Comparison of ENCODE assay signal across 1 cellular context in genomic region chr10:47750360-47750759, GRCh38. TPM values are rescaled to one million over a fixed set of nuclear protein-coding genes. Genes with fewer than 3 reads are reported as not detected.
"Had no signal": no experiment of that assay in that cellular context is flagged by ENCODE, and none has a peak within 500 bp of the region (broad histone marks: within the 10 kb centered on the region; RNA-seq: fewer than 3 reads in every experiment).

No MANE protein-coding gene starts in this region.

RNA-seq across cellular contexts. Expression of gene SYT15B, which starts 13.0 kb away (rescaled TPM):
- total RNA-seq: G401 had no signal
